Comparison of ENCODE assay signal across 9 cellular contexts in genomic region chr3:46359748-46360509, GRCh38. TPM values are rescaled to one million over a fixed set of nuclear protein-coding genes. Genes with fewer than 3 reads are reported as not detected.
DNase-seq lines count a peak whose midpoint lies in the region; ATAC-seq and TF ChIP-seq lines count a peak whose summit lies in the region.
"Had no signal": no experiment of that assay in that cellular context is flagged by ENCODE, and none has a peak within 500 bp of the region (broad histone marks: within the 10 kb centered on the region; RNA-seq: fewer than 3 reads in every experiment).

No MANE protein-coding gene starts in this region.

- H3K4me1 ChIP-seq in GM23338 (ENCODE audit: insufficient read depth) (no peaks in the 10 kb centered on the region), tibial artery (no peaks in the 10 kb centered on the region)

- no peaks in the 10 kb centered on the region for H3K27me3 ChIP-seq in GM23338 (ENCODE audit: insufficient read depth)
- no peaks in the 10 kb centered on the region for H3K27me3 ChIP-seq in tibial artery

- no peak overlapping the region for H3K4me2 ChIP-seq in GM23338

- peak; percentile 52 for ATAC-seq in GM21825 (IDR thresholded peaks at IDR 0.05; ENCODE audit: unreplicated experiment)
- no peak for ATAC-seq in GM23338
- no peak for ATAC-seq in HG02798 (IDR thresholded peaks at IDR 0.05; ENCODE audit: poor library complexity, unreplicated experiment)
- no peak for ATAC-seq in GM19455 (IDR thresholded peaks at IDR 0.05; ENCODE audit: unreplicated experiment)

- intact Hi-C loops in tibial artery (cut with DNase I; ENCODE audit: low total_unique reads) = no loop called here

- no peak for TF ChIP-seq CTCF in fibroblast of villous mesenchyme (IDR thresholded peaks at IDR 0.05; ENCODE audit: insufficient read depth, low read depth, low read length)
- no peak for TF ChIP-seq CTCF in GM23338 (conservative IDR thresholded peaks at IDR 0.05; ENCODE audit: low read depth in 2 of 2)
- TF ChIP-seq CTCF in tibial artery (IDR thresholded peaks at IDR 0.05) = no peak

- peaks cover 9% of the 10 kb centered on the region for H3K9me2 ChIP-seq in GM23338 (ENCODE audit: insufficient read depth)

- no peaks in the 10 kb centered on the region for H3K36me3 Mint-ChIP-seq in GM23338 (ENCODE audit: low read depth)

- H3K4me1 Mint-ChIP-seq in GM23338 = no peaks in the 10 kb centered on the region; the same call in 1 of the 3 replicates

- H4K20me1 ChIP-seq in GM23338 (replicated peaks; ENCODE audit: insufficient read depth) = no peaks in the 10 kb centered on the region

- no peak overlapping the region for H3K4me3 Mint-ChIP-seq in GM23338

- H3K27ac ChIP-seq in GM23338 (ENCODE audit: low read depth) (no peak overlapping the region), tibial artery (no peak overlapping the region)

- no peaks in the 10 kb centered on the region for H3K79me2 ChIP-seq in GM23338 (replicated peaks; ENCODE audit: insufficient read depth)

- H3K4me3 ChIP-seq in fibroblast of villous mesenchyme (ENCODE audit: low read depth, low read length) (no peak overlapping the region), GM23338 (no peak overlapping the region), tibial artery (no peak overlapping the region)

- DNase-seq in Daoy (ENCODE audit: low read depth) (peak; percentile 13), NCI-H345 (lab: John Stamatoyannopoulos, UW) (peak; percentile 95), fibroblast of villous mesenchyme (ENCODE audit: low read depth) (peak; percentile 28), GM23338 (ENCODE audit: low spot score) (no peak), tibial artery (no peak)

- no peak overlapping the region for H2AFZ ChIP-seq in GM23338

- H3K9me3 Mint-ChIP-seq in GM23338 = no peaks in the 10 kb centered on the region; the same call in 2 of the 3 replicates

- H3F3A ChIP-seq in GM23338 (replicated peaks; ENCODE audit: low read depth) = no peaks in the 10 kb centered on the region

- H3K36me3 ChIP-seq in GM23338 (ENCODE audit: insufficient read depth) (no peaks in the 10 kb centered on the region), tibial artery (no peaks in the 10 kb centered on the region)

- H3K27ac Mint-ChIP-seq in GM23338 = no peak overlapping the region

- H3K9me3 ChIP-seq in tibial artery = no peaks in the 10 kb centered on the region

- no peaks in the 10 kb centered on the region for H3K27me3 Mint-ChIP-seq in GM23338 (ENCODE audit: insufficient read depth, low read depth, poor library complexity)

TF ChIP-seq in GM23338, 12 proteins besides CTCF, POLR2A, EP300 and RAD21:
- TF ChIP-seq, protein P1, sequence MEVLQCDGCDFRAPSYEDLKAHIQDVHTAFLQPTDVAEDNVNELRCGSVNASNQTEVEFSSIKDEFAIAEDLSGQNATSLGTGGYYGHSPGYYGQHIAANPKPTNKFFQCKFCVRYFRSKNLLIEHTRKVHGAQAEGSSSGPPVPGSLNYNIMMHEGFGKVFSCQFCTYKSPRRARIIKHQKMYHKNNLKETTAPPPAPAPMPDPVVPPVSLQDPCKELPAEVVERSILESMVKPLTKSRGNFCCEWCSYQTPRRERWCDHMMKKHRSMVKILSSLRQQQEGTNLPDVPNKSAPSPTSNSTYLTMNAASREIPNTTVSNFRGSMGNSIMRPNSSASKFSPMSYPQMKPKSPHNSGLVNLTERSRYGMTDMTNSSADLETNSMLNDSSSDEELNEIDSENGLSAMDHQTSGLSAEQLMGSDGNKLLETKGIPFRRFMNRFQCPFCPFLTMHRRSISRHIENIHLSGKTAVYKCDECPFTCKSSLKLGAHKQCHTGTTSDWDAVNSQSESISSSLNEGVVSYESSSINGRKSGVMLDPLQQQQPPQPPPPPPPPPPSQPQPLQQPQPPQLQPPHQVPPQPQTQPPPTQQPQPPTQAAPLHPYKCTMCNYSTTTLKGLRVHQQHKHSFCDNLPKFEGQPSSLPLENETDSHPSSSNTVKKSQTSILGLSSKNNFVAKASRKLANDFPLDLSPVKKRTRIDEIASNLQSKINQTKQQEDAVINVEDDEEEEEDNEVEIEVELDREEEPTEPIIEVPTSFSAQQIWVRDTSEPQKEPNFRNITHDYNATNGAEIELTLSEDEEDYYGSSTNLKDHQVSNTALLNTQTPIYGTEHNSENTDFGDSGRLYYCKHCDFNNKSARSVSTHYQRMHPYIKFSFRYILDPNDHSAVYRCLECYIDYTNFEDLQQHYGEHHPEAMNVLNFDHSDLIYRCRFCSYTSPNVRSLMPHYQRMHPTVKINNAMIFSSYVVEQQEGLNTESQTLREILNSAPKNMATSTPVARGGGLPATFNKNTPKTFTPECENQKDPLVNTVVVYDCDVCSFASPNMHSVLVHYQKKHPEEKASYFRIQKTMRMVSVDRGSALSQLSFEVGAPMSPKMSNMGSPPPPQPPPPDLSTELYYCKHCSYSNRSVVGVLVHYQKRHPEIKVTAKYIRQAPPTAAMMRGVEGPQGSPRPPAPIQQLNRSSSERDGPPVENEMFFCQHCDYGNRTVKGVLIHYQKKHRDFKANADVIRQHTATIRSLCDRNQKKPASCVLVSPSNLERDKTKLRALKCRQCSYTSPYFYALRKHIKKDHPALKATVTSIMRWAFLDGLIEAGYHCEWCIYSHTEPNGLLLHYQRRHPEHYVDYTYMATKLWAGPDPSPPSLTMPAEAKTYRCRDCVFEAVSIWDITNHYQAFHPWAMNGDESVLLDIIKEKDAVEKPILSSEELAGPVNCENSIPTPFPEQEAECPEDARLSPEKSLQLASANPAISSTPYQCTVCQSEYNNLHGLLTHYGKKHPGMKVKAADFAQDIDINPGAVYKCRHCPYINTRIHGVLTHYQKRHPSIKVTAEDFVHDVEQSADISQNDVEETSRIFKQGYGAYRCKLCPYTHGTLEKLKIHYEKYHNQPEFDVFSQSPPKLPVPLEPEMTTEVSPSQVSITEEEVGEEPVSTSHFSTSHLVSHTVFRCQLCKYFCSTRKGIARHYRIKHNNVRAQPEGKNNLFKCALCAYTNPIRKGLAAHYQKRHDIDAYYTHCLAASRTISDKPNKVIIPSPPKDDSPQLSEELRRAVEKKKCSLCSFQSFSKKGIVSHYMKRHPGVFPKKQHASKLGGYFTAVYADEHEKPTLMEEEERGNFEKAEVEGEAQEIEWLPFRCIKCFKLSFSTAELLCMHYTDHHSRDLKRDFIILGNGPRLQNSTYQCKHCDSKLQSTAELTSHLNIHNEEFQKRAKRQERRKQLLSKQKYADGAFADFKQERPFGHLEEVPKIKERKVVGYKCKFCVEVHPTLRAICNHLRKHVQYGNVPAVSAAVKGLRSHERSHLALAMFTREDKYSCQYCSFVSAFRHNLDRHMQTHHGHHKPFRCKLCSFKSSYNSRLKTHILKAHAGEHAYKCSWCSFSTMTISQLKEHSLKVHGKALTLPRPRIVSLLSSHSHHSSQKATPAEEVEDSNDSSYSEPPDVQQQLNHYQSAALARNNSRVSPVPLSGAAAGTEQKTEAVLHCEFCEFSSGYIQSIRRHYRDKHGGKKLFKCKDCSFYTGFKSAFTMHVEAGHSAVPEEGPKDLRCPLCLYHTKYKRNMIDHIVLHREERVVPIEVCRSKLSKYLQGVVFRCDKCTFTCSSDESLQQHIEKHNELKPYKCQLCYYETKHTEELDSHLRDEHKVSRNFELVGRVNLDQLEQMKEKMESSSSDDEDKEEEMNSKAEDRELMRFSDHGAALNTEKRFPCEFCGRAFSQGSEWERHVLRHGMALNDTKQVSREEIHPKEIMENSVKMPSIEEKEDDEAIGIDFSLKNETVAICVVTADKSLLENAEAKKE (CRISPR knock-in tag; IDR thresholded peaks at IDR 0.05) = no peak
- TF ChIP-seq EZH2 (IDR thresholded peaks at IDR 0.05; ENCODE audit: low read depth, unreplicated experiment) (no peak), EZH2phosphoT487 (IDR thresholded peaks at IDR 0.05; ENCODE audit: unreplicated experiment) (no peak), STAT1 (IDR thresholded peaks at IDR 0.05; ENCODE audit: unreplicated experiment) (no peak), JUNB (IDR thresholded peaks at IDR 0.05; ENCODE audit: unreplicated experiment) (no peak), ZNF114 (CRISPR knock-in tag; IDR thresholded peaks at IDR 0.05) (no peak), POLR2AphosphoS5 (IDR thresholded peaks at IDR 0.05; ENCODE audit: low read depth) (no peak), NANOG (IDR thresholded peaks at IDR 0.05; ENCODE audit: borderline replicate concordance) (no peak)
- TF ChIP-seq, protein P2, sequence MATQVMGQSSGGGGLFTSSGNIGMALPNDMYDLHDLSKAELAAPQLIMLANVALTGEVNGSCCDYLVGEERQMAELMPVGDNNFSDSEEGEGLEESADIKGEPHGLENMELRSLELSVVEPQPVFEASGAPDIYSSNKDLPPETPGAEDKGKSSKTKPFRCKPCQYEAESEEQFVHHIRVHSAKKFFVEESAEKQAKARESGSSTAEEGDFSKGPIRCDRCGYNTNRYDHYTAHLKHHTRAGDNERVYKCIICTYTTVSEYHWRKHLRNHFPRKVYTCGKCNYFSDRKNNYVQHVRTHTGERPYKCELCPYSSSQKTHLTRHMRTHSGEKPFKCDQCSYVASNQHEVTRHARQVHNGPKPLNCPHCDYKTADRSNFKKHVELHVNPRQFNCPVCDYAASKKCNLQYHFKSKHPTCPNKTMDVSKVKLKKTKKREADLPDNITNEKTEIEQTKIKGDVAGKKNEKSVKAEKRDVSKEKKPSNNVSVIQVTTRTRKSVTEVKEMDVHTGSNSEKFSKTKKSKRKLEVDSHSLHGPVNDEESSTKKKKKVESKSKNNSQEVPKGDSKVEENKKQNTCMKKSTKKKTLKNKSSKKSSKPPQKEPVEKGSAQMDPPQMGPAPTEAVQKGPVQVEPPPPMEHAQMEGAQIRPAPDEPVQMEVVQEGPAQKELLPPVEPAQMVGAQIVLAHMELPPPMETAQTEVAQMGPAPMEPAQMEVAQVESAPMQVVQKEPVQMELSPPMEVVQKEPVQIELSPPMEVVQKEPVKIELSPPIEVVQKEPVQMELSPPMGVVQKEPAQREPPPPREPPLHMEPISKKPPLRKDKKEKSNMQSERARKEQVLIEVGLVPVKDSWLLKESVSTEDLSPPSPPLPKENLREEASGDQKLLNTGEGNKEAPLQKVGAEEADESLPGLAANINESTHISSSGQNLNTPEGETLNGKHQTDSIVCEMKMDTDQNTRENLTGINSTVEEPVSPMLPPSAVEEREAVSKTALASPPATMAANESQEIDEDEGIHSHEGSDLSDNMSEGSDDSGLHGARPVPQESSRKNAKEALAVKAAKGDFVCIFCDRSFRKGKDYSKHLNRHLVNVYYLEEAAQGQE (IDR thresholded peaks at IDR 0.05; ENCODE audit: unreplicated experiment) = no peak

RNA-seq across cellular contexts. Expression of gene CCR2, which starts 6.0 kb away (rescaled TPM):
- not detected in 2 replicates for total RNA-seq in Daoy (2014; rRNA removed; shearing (Covaris generic))
- total RNA-seq in fibroblast of villous mesenchyme = not detected in 2 replicates
- total RNA-seq in GM23338 (2014; rRNA removed; shearing (Covaris generic)) = not detected in 2 replicates
- polyA plus RNA-seq in GM23338 (2016; fragmentation: Nextera tagmentation; extraction: Ambion mirVana) = not detected in 2 replicates
- total RNA-seq: dermis microvascular lymphatic vessel endothelial cell had no signal

RNA-seq across cellular contexts. Expression of gene CCR5, which starts 10.8 kb away (rescaled TPM):
- not detected in 2 replicates for total RNA-seq in Daoy (2014; rRNA removed; shearing (Covaris generic))
- total RNA-seq in fibroblast of villous mesenchyme = under 0.01 TPM in 1 of 2 replicates, not detected in the other
- not detected in 2 replicates for total RNA-seq in GM23338 (2014; rRNA removed; shearing (Covaris generic))
- polyA plus RNA-seq in GM23338 (2016; fragmentation: Nextera tagmentation; extraction: Ambion mirVana) = not detected in 2 replicates
- total RNA-seq: dermis microvascular lymphatic vessel endothelial cell had no signal

RNA-seq across cellular contexts. Expression of gene CCRL2, which starts 47.1 kb away (rescaled TPM):
- 0.29 TPM in 1 of 2 replicates, not detected in the other for total RNA-seq in Daoy (2014; rRNA removed; shearing (Covaris generic))
- total RNA-seq in fibroblast of villous mesenchyme = 0.64 and 2.2 TPM in 2 replicates
- not detected in 2 replicates for total RNA-seq in GM23338 (2014; rRNA removed; shearing (Covaris generic))
- not detected in 2 replicates for polyA plus RNA-seq in GM23338 (2016; fragmentation: Nextera tagmentation; extraction: Ambion mirVana)

Comparison
In these comparisons a context has a peak if more than half of its experiments do, and no peak if none do; other contexts are left out.
1. DNase-seq: peak in Daoy (single experiment), NCI-H345 (single experiment) and fibroblast of villous mesenchyme (single experiment); none in GM23338 (single experiment) and tibial artery (0 of 2).